Comparison of ENCODE assay signal across 18 cellular contexts in genomic region chr2:241849616-241850543, GRCh38. TPM values are rescaled to one million over a fixed set of nuclear protein-coding genes. Genes with fewer than 3 reads are reported as not detected.
A peak's percentile ranks its signal among the peaks of the same experiment; 100 is the strongest.
DNase-seq lines count a peak whose midpoint lies in the region; ATAC-seq, FAIRE-seq and TF ChIP-seq lines count a peak whose summit lies in the region.
"Had no signal": no experiment of that assay in that cellular context is flagged by ENCODE, and none has a peak within 500 bp of the region (broad histone marks: within the 10 kb centered on the region; RNA-seq: fewer than 3 reads in every experiment).

No MANE protein-coding gene starts in this region.

- H4K20me1 ChIP-seq in BLaER1 (no peaks in the 10 kb centered on the region), HepG2 (ENCODE audit: insufficient read depth, low read length) (no peaks in the 10 kb centered on the region)

- in situ Hi-C loops in Panc1 (cut with HindIII; ENCODE audit: low pct_unique_long_range_greater_than_20kb, low sequenced_read_pairs) (no loop called here), HepG2 (cut with HindIII; ENCODE audit: extremely low pct_ligation_motif_present, low pct_unique_long_range_greater_than_20kb) (no loop called here)

- H3K27ac ChIP-seq in BLaER1 (peak overlapping the region; percentile 35; the same call in 1 of the 2 replicates), Panc1 (ENCODE audit: low read length) (no peak overlapping the region), HepG2 (ENCODE audit: extremely low read length, insufficient read depth, low read length) (no peak overlapping the region)
- H3K27ac ChIP-seq: ovary, SK-N-MC had no signal

- H3K4me2 ChIP-seq in BLaER1 (no peak overlapping the region), HepG2 (ENCODE audit: low read depth, low read length) (peak overlapping the region; percentile 61)

- TF ChIP-seq EP300 in HepG2 (IDR thresholded peaks at IDR 0.05; ENCODE audit: low read depth in 2 of 2, low read length in 2 of 2) (no peak), HepG2 (CRISPR knock-in tag; IDR thresholded peaks at IDR 0.05; ENCODE audit: borderline replicate concordance) (no peak)

- CTCF ChIA-PET in Panc1 (lab: Charles Lee): no interaction called here
- CTCF ChIA-PET in HepG2 (lab: Yijun Ruan, JAX; ENCODE audit: low intra/inter-chr PET ratio, low total read pairs): no interaction called here

- POLR2A ChIA-PET in Panc1 (lab: Charles Lee) (no interaction called here), HepG2 (lab: Yijun Ruan, JAX) (interaction anchor here (1.2 kb wide), 1 partner anchor 41 kb away, joined by 4 read pairs; the partner anchor contains the start of gene NEU4)

- FAIRE-seq in HepG2 (lab: Jason Lieb, UNC): no peak
- FAIRE-seq: bronchial epithelial cell, GM12878, TTC549 had no signal

- no peak overlapping the region for H2AFZ ChIP-seq in HepG2 (ENCODE audit: low read length)

- no peak for TF ChIP-seq CTCF in Panc1 (IDR thresholded peaks at IDR 0.05)
- TF ChIP-seq CTCF in HepG2 (CRISPR knock-in tag; IDR thresholded peaks at IDR 0.05): no peak

- peaks cover 36% of the 10 kb centered on the region for H3K4me1 ChIP-seq in BLaER1
- 0 out of 2 replicates have a peak, but pooled peaks cover 3% of the 10 kb centered on the region for H3K4me1 ChIP-seq in Panc1 (ENCODE audit: control insufficient read depth, insufficient read depth, low read length)
- H3K4me1 ChIP-seq in HepG2 (ENCODE audit: insufficient read depth, low read length): peaks cover 11% of the 10 kb centered on the region

- H3K9ac ChIP-seq in BLaER1 (no peak overlapping the region), HepG2 (ENCODE audit: insufficient read depth, low read depth, low read length) (no peak overlapping the region)

- TF ChIP-seq RAD21 in HepG2 (CRISPR knock-in tag; IDR thresholded peaks at IDR 0.05): no peak

- no peaks in the 10 kb centered on the region for H3K79me2 ChIP-seq in HepG2 (ENCODE audit: insufficient read depth, low read length)

- H3K27me3 ChIP-seq in BLaER1 (no peaks in the 10 kb centered on the region), Panc1 (ENCODE audit: control insufficient read depth, insufficient read depth, low read length) (no peaks in the 10 kb centered on the region), HepG2 (ENCODE audit: control insufficient read depth in 1 of 2, insufficient read depth in 2 of 2, low read length in 2 of 2) (peaks cover 30 to 76% of the 10 kb centered on the region in 2 experiments)
- H3K27me3 ChIP-seq: ovary had no signal

- ATAC-seq in Panc1 (peak; percentile 23; the same call in 1 of the 2 replicates), HepG2 (peak; percentile 69)
- ATAC-seq: sciatic nerve had no signal

- DNase-seq in 8988T: peak; percentile 25
- DNase-seq in Panc1 (ENCODE audit: low read depth, low spot score): no peak
- peak; percentile 34 for DNase-seq in HepG2 (ENCODE audit: low spot score)
- DNase-seq in T-helper 1 cell: no peak
- DNase-seq in HCEC 1CT: no peak
- no peak for DNase-seq in DMS153 treated with DMSO at 0.1 percent for 48 hours (lab: John Stamatoyannopoulos, UW; ENCODE audit: unreplicated experiment)
- DNase-seq: NCI-H748 treated with DMSO at 0.1 percent for 48 hours, OCI-M1 had no signal

- 22% methylated on average over 11 of the region's 16 CpGs for WGBS in HepG2 (ENCODE audit: low lambda C conversion rate)

- no peak for TF ChIP-seq POLR2A in HepG2 (IDR thresholded peaks at IDR 0.05; ENCODE audit: insufficient read depth in 1 of 2, low read depth in 2 of 2, low read length in 2 of 2)

- BruUV-seq in Panc1 (replicated peaks; lab: Mats Ljungman, UMichigan): no TSS peak
- no TSS peak for BruUV-seq in HepG2 (replicated peaks; lab: Mats Ljungman, UMichigan)

- H3K9me3 ChIP-seq in BLaER1: no peaks in the 10 kb centered on the region
- no peaks in the 10 kb centered on the region for H3K9me3 ChIP-seq in Panc1 (ENCODE audit: control insufficient read depth, insufficient read depth, low read depth, low read length)
- no peaks in the 10 kb centered on the region for H3K9me3 ChIP-seq in HepG2 (ENCODE audit: low read length)
- H3K9me3 ChIP-seq: ovary had no signal

- H3K4me3 ChIP-seq in BLaER1: no peak overlapping the region
- no peak overlapping the region for H3K4me3 ChIP-seq in Panc1 (ENCODE audit: low read depth in 2 of 2, low read length in 2 of 2)
- H3K4me3 ChIP-seq in HepG2 (replicated peaks in 1 of 3; ENCODE audit: insufficient read depth in 1 of 3, low read depth in 2 of 3, low read length in 3 of 3): peak overlapping the region in 1 of 3 experiments; percentile 49; a peak in 1 of 6 replicates
- H3K4me3 ChIP-seq: GM12878, ovary, SK-N-MC had no signal

- H3K36me3 ChIP-seq in BLaER1 (peaks cover 17% of the 10 kb centered on the region; the same call in 1 of the 2 replicates), Panc1 (ENCODE audit: control insufficient read depth, insufficient read depth, low read length) (no peaks in the 10 kb centered on the region), HepG2 (replicated peaks in 1 of 2; ENCODE audit: control insufficient read depth in 1 of 2, insufficient read depth in 2 of 2, low read length in 2 of 2) (no peaks in the 10 kb centered on the region)
- H3K36me3 ChIP-seq: ovary had no signal

- intact Hi-C loops in Panc1 (cut with micrococcal nuclease; ENCODE audit: unreplicated experiment): no loop called here
- intact Hi-C loops in HepG2 (cut with micrococcal nuclease; ENCODE audit: unreplicated experiment): no loop called here

RNA-seq across cellular contexts. Expression of gene PDCD1, which starts 8.8 kb away (rescaled TPM):
- total RNA-seq in Panc1 (2021; ENCODE audit: unreplicated experiment) (0.15 TPM), HepG2 (2016; rRNA removed; fragmentation: Illumina TruSeq; extraction: Trizol) (not detected in 2 replicates)
- polyA plus RNA-seq in Panc1 (2012; ENCODE audit: insufficient read length): 0.29 TPM
- not detected in 2 replicates for total RNA-seq in HepG2 (2016; cell fraction: cytosol; rRNA removed; fragmentation: Illumina TruSeq; extraction: Trizol; ENCODE audit: low read depth)
- total RNA-seq in HepG2 (2016; cell fraction: insoluble cytoplasmic fraction; rRNA removed; fragmentation: Illumina TruSeq; extraction: Trizol): 0.11 TPM in 1 of 2 replicates, not detected in the other
- 0.09 TPM in 1 of 2 replicates, not detected in the other for total RNA-seq in HepG2 (2016; cell fraction: membrane; rRNA removed; fragmentation: Illumina TruSeq; extraction: Trizol)
- 0.59 TPM in 1 of 2 replicates, not detected in the other for total RNA-seq in HepG2 (2016; cell fraction: nucleus; rRNA removed; fragmentation: Illumina TruSeq; extraction: Trizol)
- polyA plus RNA-seq in HepG2 (2011; rRNA removed): 0.04 and 0.31 TPM in 2 replicates
- polyA plus RNA-seq in HepG2 (2011; cell fraction: cytosol; rRNA removed): 0.15 and 0.24 TPM in 2 replicates
- polyA plus RNA-seq in HepG2 (2011; cell fraction: nucleus; rRNA removed): 0.18 and 0.19 TPM in 2 replicates
- polyA plus RNA-seq in HepG2 (2012): not detected in 2 replicates
- 0.41 TPM in 1 of 2 replicates, not detected in the other for polyA plus RNA-seq in HepG2 (2016; cell fraction: cytosol; fragmentation: Illumina TruSeq; extraction: Trizol; ENCODE audit: low read depth)
- polyA plus RNA-seq in HepG2 (2016; cell fraction: insoluble cytoplasmic fraction; fragmentation: Illumina TruSeq; extraction: Trizol; ENCODE audit: low read depth): not detected in 2 replicates
- not detected in 2 replicates for polyA plus RNA-seq in HepG2 (2016; cell fraction: membrane; fragmentation: Illumina TruSeq; extraction: Trizol; ENCODE audit: low read depth)
- not detected in 2 replicates for polyA plus RNA-seq in HepG2 (2016; cell fraction: nucleus; fragmentation: Illumina TruSeq; extraction: Trizol; ENCODE audit: insufficient read depth, low read depth)
- polyA minus RNA-seq in HepG2 (2011; rRNA and poly(A)+ RNA removed; ENCODE audit: low replicate concordance): 0.70 TPM in 1 of 2 replicates, not detected in the other
- polyA minus RNA-seq in HepG2 (2011; cell fraction: cytosol; rRNA and poly(A)+ RNA removed): not detected in 2 replicates
- polyA minus RNA-seq in HepG2 (2011; cell fraction: nucleus; rRNA and poly(A)+ RNA removed): not detected in 2 replicates
- total RNA-seq: bronchial epithelial cell, dermis microvascular lymphatic vessel endothelial cell, glomerular endothelial cell, lung microvascular endothelial cell had no signal

RNA-seq across cellular contexts. Expression of gene RTP5, which starts 19.6 kb away (rescaled TPM):
- total RNA-seq in Panc1 (2021; ENCODE audit: unreplicated experiment) (not detected), HepG2 (2016; rRNA removed; fragmentation: Illumina TruSeq; extraction: Trizol) (not detected in 2 replicates)
- polyA plus RNA-seq in Panc1 (2012; ENCODE audit: insufficient read length): not detected
- total RNA-seq in HepG2 (2016; cell fraction: cytosol; rRNA removed; fragmentation: Illumina TruSeq; extraction: Trizol; ENCODE audit: low read depth): not detected in 2 replicates
- not detected in 2 replicates for total RNA-seq in HepG2 (2016; cell fraction: insoluble cytoplasmic fraction; rRNA removed; fragmentation: Illumina TruSeq; extraction: Trizol)
- not detected in 2 replicates for total RNA-seq in HepG2 (2016; cell fraction: membrane; rRNA removed; fragmentation: Illumina TruSeq; extraction: Trizol)
- not detected in 2 replicates for total RNA-seq in HepG2 (2016; cell fraction: nucleus; rRNA removed; fragmentation: Illumina TruSeq; extraction: Trizol)
- polyA plus RNA-seq in HepG2 (2011; rRNA removed): not detected in 2 replicates
- polyA plus RNA-seq in HepG2 (2011; cell fraction: cytosol; rRNA removed): not detected in 2 replicates
- polyA plus RNA-seq in HepG2 (2011; cell fraction: nucleus; rRNA removed): not detected in 2 replicates
- not detected in 2 replicates for polyA plus RNA-seq in HepG2 (2012)
- not detected in 2 replicates for polyA plus RNA-seq in HepG2 (2016; cell fraction: cytosol; fragmentation: Illumina TruSeq; extraction: Trizol; ENCODE audit: low read depth)
- not detected in 2 replicates for polyA plus RNA-seq in HepG2 (2016; cell fraction: insoluble cytoplasmic fraction; fragmentation: Illumina TruSeq; extraction: Trizol; ENCODE audit: low read depth)
- not detected in 2 replicates for polyA plus RNA-seq in HepG2 (2016; cell fraction: membrane; fragmentation: Illumina TruSeq; extraction: Trizol; ENCODE audit: low read depth)
- not detected in 2 replicates for polyA plus RNA-seq in HepG2 (2016; cell fraction: nucleus; fragmentation: Illumina TruSeq; extraction: Trizol; ENCODE audit: insufficient read depth, low read depth)
- polyA minus RNA-seq in HepG2 (2011; rRNA and poly(A)+ RNA removed; ENCODE audit: low replicate concordance): not detected in 2 replicates
- not detected in 2 replicates for polyA minus RNA-seq in HepG2 (2011; cell fraction: cytosol; rRNA and poly(A)+ RNA removed)
- polyA minus RNA-seq in HepG2 (2011; cell fraction: nucleus; rRNA and poly(A)+ RNA removed): not detected in 2 replicates
- total RNA-seq: bronchial epithelial cell, dermis microvascular lymphatic vessel endothelial cell, glomerular endothelial cell, GM12878, lung microvascular endothelial cell, sciatic nerve had no signal
- polyA plus RNA-seq: ovary had no signal

RNA-seq across cellular contexts. Expression of gene NEU4, which starts 40.9 kb away (rescaled TPM):
- total RNA-seq in Panc1 (2021; ENCODE audit: unreplicated experiment) (10.0 TPM), HepG2 (2016; rRNA removed; fragmentation: Illumina TruSeq; extraction: Trizol) (104 and 107 TPM in 2 replicates)
- 18.8 TPM for polyA plus RNA-seq in Panc1 (2012; ENCODE audit: insufficient read length)
- total RNA-seq in HepG2 (2016; cell fraction: cytosol; rRNA removed; fragmentation: Illumina TruSeq; extraction: Trizol; ENCODE audit: low read depth): 27.0 and 30.1 TPM in 2 replicates
- 108 and 118 TPM in 2 replicates for total RNA-seq in HepG2 (2016; cell fraction: insoluble cytoplasmic fraction; rRNA removed; fragmentation: Illumina TruSeq; extraction: Trizol)
- 67.8 and 70.6 TPM in 2 replicates for total RNA-seq in HepG2 (2016; cell fraction: membrane; rRNA removed; fragmentation: Illumina TruSeq; extraction: Trizol)
- total RNA-seq in HepG2 (2016; cell fraction: nucleus; rRNA removed; fragmentation: Illumina TruSeq; extraction: Trizol): 43.9 and 53.0 TPM in 2 replicates
- 53.5 and 71.4 TPM in 2 replicates for polyA plus RNA-seq in HepG2 (2011; rRNA removed)
- 52.8 and 126 TPM in 2 replicates for polyA plus RNA-seq in HepG2 (2011; cell fraction: cytosol; rRNA removed)
- 167 and 187 TPM in 2 replicates for polyA plus RNA-seq in HepG2 (2011; cell fraction: nucleus; rRNA removed)
- polyA plus RNA-seq in HepG2 (2012): 34.5 and 40.6 TPM in 2 replicates
- 23.8 and 25.7 TPM in 2 replicates for polyA plus RNA-seq in HepG2 (2016; cell fraction: cytosol; fragmentation: Illumina TruSeq; extraction: Trizol; ENCODE audit: low read depth)
- 96.8 and 121 TPM in 2 replicates for polyA plus RNA-seq in HepG2 (2016; cell fraction: insoluble cytoplasmic fraction; fragmentation: Illumina TruSeq; extraction: Trizol; ENCODE audit: low read depth)
- polyA plus RNA-seq in HepG2 (2016; cell fraction: membrane; fragmentation: Illumina TruSeq; extraction: Trizol; ENCODE audit: low read depth): 48.5 and 51.3 TPM in 2 replicates
- 84.0 and 95.2 TPM in 2 replicates for polyA plus RNA-seq in HepG2 (2016; cell fraction: nucleus; fragmentation: Illumina TruSeq; extraction: Trizol; ENCODE audit: insufficient read depth, low read depth)
- polyA minus RNA-seq in HepG2 (2011; rRNA and poly(A)+ RNA removed; ENCODE audit: low replicate concordance): 114 TPM in 1 of 2 replicates, not detected in the other
- polyA minus RNA-seq in HepG2 (2011; cell fraction: cytosol; rRNA and poly(A)+ RNA removed): 45.5 and 50.7 TPM in 2 replicates
- polyA minus RNA-seq in HepG2 (2011; cell fraction: nucleus; rRNA and poly(A)+ RNA removed): 32.4 and 35.0 TPM in 2 replicates
- total RNA-seq: bronchial epithelial cell, sciatic nerve had no signal

Comparison
In these comparisons a context has a peak if more than half of its experiments do, and no peak if none do; other contexts are left out.
1. DNase-seq: peak in 8988T (single experiment) and HepG2 (single experiment); none in Panc1 (single experiment), T-helper 1 cell (0 of 5), HCEC 1CT (single experiment) and DMS153 treated with DMSO at 0.1 percent for 48 hours (single experiment).